Comparison of ENCODE assay signal across 19 cellular contexts in genomic region chr2:239570216-239570925, GRCh38.
"Had no signal": no experiment of that assay in that cellular context is flagged by ENCODE, and none has a peak within 500 bp of the region (broad histone marks: within the 10 kb centered on the region; RNA-seq: fewer than 3 reads in every experiment).

No MANE protein-coding gene starts in this region.

- H3K4me3 ChIP-seq: cardiac muscle cell, K562, SJSA1 had no signal

- H3K27ac Mint-ChIP-seq: activated CD4-positive, alpha-beta T cell treated with anti-CD3 and anti-CD28 coated beads, Interleukin-2, amount 10 ng/mL, durations not matched to agents 24 days and 14 days; activated naive CD8-positive, alpha-beta T cell had no signal

- H3K36me3 Mint-ChIP-seq: activated naive CD8-positive, alpha-beta T cell had no signal

- H3K27me3 Mint-ChIP-seq: activated CD4-positive, alpha-beta T cell treated with anti-CD3 and anti-CD28 coated beads, Interleukin-2, amount 10 ng/mL, durations not matched to agents 24 days and 14 days; activated naive CD8-positive, alpha-beta T cell had no signal

- H3K27me3 ChIP-seq: brain microvascular endothelial cell, cardiac muscle cell had no signal

- H3K4me3 Mint-ChIP-seq: activated CD4-positive, alpha-beta T cell treated with anti-CD3 and anti-CD28 coated beads, Interleukin-2, amount 10 ng/mL, durations not matched to agents 24 days and 14 days; activated naive CD8-positive, alpha-beta T cell; activated T-cell treated with anti-CD3 and anti-CD28 coated beads, Interleukin-2, amount 50 U/mL, for 4 hours had no signal

- H3K36me3 ChIP-seq: brain microvascular endothelial cell, cardiac muscle cell, SJSA1 had no signal

- H3K9me3 ChIP-seq: SJSA1 had no signal

- ATAC-seq: K562, SK-N-SH treated with all-trans-retinoic acid at 6 μM for 48 hours had no signal

- H3K27ac ChIP-seq: brain microvascular endothelial cell, cardiac muscle cell, SJSA1 had no signal

- DNase-seq: activated CD4-positive, alpha-beta T cell treated with anti-CD3 and anti-CD28 coated beads for 1 hour; activated CD4-positive, alpha-beta T cell treated with anti-CD3 and anti-CD28 coated beads, Interleukin-2, amount 10 ng/mL, durations not matched to agents 24 days and 14 days; activated CD8-positive, alpha-beta memory T cell treated with anti-CD3 and anti-CD28 coated beads for 24 hours; activated gamma-delta T cell treated with Interleukin-2 at 50 U/mL for 16 hours; activated T-cell treated with anti-CD3 and anti-CD28 coated beads, Interleukin-2, amount 50 U/mL, for 4 hours; Karpas-422; MM.1S; NCI-H1105 treated with DMSO at 0.1 percent for 48 hours; NCI-H1436 treated with DMSO at 0.1 percent for 48 hours; NCI-H187; NCI-H2081; NCI-H510A treated with DMSO at 0.1 percent for 48 hours; SW 1271 had no signal

- H3K4me1 ChIP-seq: SJSA1 had no signal

- H3K4me1 Mint-ChIP-seq: activated CD4-positive, alpha-beta T cell treated with anti-CD3 and anti-CD28 coated beads, Interleukin-2, amount 10 ng/mL, durations not matched to agents 24 days and 14 days had no signal

- H3K9me3 Mint-ChIP-seq: activated CD4-positive, alpha-beta T cell treated with anti-CD3 and anti-CD28 coated beads, Interleukin-2, amount 10 ng/mL, durations not matched to agents 24 days and 14 days; activated T-cell treated with anti-CD3 and anti-CD28 coated beads, Interleukin-2, amount 50 U/mL, for 4 hours had no signal
